In genomic region chr20:32663704-32664351, GRCh38 we compare ENCODE assay signal across 19 cellular contexts. TPM values are rescaled to one million over a fixed set of nuclear protein-coding genes. Genes with fewer than 3 reads are reported as not detected.
"Had no signal": no experiment of that assay in that cellular context is flagged by ENCODE, and none has a peak within 500 bp of the region (broad histone marks: within the 10 kb centered on the region; RNA-seq: fewer than 3 reads in every experiment).

No MANE protein-coding gene starts in this region.

- H3K27me3 Mint-ChIP-seq: activated B cell treated with CpG ODN at 0.5 μM for 24 hours; activated CD4-positive, alpha-beta T cell treated with anti-CD3 and anti-CD28 coated beads, Interleukin-2, amount 10 ng/mL, durations not matched to agents 24 days and 14 days; activated naive CD8-positive, alpha-beta T cell treated with anti-CD3 and anti-CD28 coated beads, Interleukin-2, amount 50 U/mL, for 24 hours; progenitor cell of endocrine pancreas; stimulated activated naive CD8-positive, alpha-beta T cell treated with anti-CD3 and anti-CD28 coated beads, Interleukin-15, Interleukin-2, amounts not matched to agents 100 ng/mL and 50 ng/mL, for 24 hours had no signal

- H3K4me1 Mint-ChIP-seq: activated B cell treated with CpG ODN at 0.5 μM for 24 hours had no signal

- H3K36me3 ChIP-seq: sigmoid colon had no signal

- H3K4me3 ChIP-seq: coronary artery, sigmoid colon, testis had no signal

- DNase-seq: activated B cell treated with CpG ODN at 0.5 μM for 24 hours; activated CD4-positive, alpha-beta T cell treated with anti-CD3 and anti-CD28 coated beads, Interleukin-2, amount 10 ng/mL, durations not matched to agents 24 days and 14 days; activated naive CD4-positive, alpha-beta T cell; activated naive CD8-positive, alpha-beta T cell treated with anti-CD3 and anti-CD28 coated beads, Interleukin-2, amount 50 U/mL, for 24 hours; central memory CD4-positive, alpha-beta T cell; effector CD8-positive, alpha-beta T cell; kidney; nucleus accumbens; sigmoid colon; stimulated activated CD4-positive, alpha-beta T cell treated with anti-CD3 and anti-CD28 coated beads, Interleukin-12 subunit alpha, Interleukin-12 subunit beta, amount 100 ng/mL, for 4 hours; stimulated activated CD8-positive, alpha-beta memory T cell treated with anti-CD3 and anti-CD28 coated beads, Interleukin-4, amount 100 ng/mL, for 48 hours had no signal

- H3K4me3 Mint-ChIP-seq: activated B cell treated with CpG ODN at 0.5 μM for 24 hours; activated CD4-positive, alpha-beta T cell treated with anti-CD3 and anti-CD28 coated beads, Interleukin-2, amount 10 ng/mL, durations not matched to agents 24 days and 14 days; activated naive CD8-positive, alpha-beta T cell treated with anti-CD3 and anti-CD28 coated beads, Interleukin-2, amount 50 U/mL, for 24 hours; activated T-helper 1 cell treated with anti-CD3 and anti-CD28 coated beads, Interleukin-12 subunit alpha, Interleukin-12 subunit beta, Interleukin-2, Interleukin-4 antibody, amounts not matched to agents 30 ng/mL and 10 ng/mL and 1 ng/mL, durations not matched to agents 14 hours and 24 hours and 36 hours; stimulated activated naive CD8-positive, alpha-beta T cell treated with anti-CD3 and anti-CD28 coated beads, Interleukin-15, Interleukin-2, amounts not matched to agents 100 ng/mL and 50 ng/mL, for 24 hours; T-helper 1 cell treated with Interleukin-12 subunit alpha and Interleukin-12 subunit beta and Interleukin-4 antibody, amounts not matched to agents 30 μg/mL and 1 μg/mL, for 36 hours had no signal

- H3K27ac ChIP-seq: coronary artery, epithelial cell of prostate, sigmoid colon, testis had no signal

- H3K27ac Mint-ChIP-seq: activated B cell treated with CpG ODN at 0.5 μM for 24 hours; activated CD4-positive, alpha-beta T cell treated with anti-CD3 and anti-CD28 coated beads, Interleukin-2, amount 10 ng/mL, durations not matched to agents 24 days and 14 days; activated naive CD8-positive, alpha-beta T cell treated with anti-CD3 and anti-CD28 coated beads, Interleukin-2, amount 50 U/mL, for 24 hours; activated T-helper 1 cell treated with anti-CD3 and anti-CD28 coated beads, Interleukin-12 subunit alpha, Interleukin-12 subunit beta, Interleukin-2, Interleukin-4 antibody, amounts not matched to agents 30 ng/mL and 10 ng/mL and 1 ng/mL, durations not matched to agents 14 hours and 24 hours and 36 hours; progenitor cell of endocrine pancreas; stimulated activated naive CD8-positive, alpha-beta T cell treated with anti-CD3 and anti-CD28 coated beads, Interleukin-15, Interleukin-2, amounts not matched to agents 100 ng/mL and 50 ng/mL, for 24 hours; T-helper 1 cell treated with Interleukin-12 subunit alpha and Interleukin-12 subunit beta and Interleukin-4 antibody, amounts not matched to agents 30 μg/mL and 1 μg/mL, for 36 hours had no signal

- H3K4me1 ChIP-seq: sigmoid colon had no signal

- H3K9me3 ChIP-seq: sigmoid colon, testis had no signal

- H3K27me3 ChIP-seq: sigmoid colon, testis had no signal

RNA-seq across cellular contexts. Expression of gene C20orf203, which starts 9.9 kb away (rescaled TPM):
- total RNA-seq: activated B cell treated with CpG ODN at 0.5 μM for 24 hours; activated T-helper 1 cell treated with anti-CD3 and anti-CD28 coated beads, Interleukin-12 subunit alpha, Interleukin-12 subunit beta, Interleukin-2, Interleukin-4 antibody, amounts not matched to agents 30 ng/mL and 10 ng/mL and 1 ng/mL, durations not matched to agents 14 hours and 24 hours and 36 hours; kidney had no signal
- polyA plus RNA-seq: liver had no signal
